ENCODE assay signal across 23 cellular contexts in genomic region chr10:114138581-114138980, GRCh38. TPM values are rescaled to one million over a fixed set of nuclear protein-coding genes. Genes with fewer than 3 reads are reported as not detected.
DNase-seq lines count a peak whose midpoint lies in the region; FAIRE-seq and TF ChIP-seq lines count a peak whose summit lies in the region.
"Had no signal": no experiment of that assay in that cellular context is flagged by ENCODE, and none has a peak within 500 bp of the region (broad histone marks: within the 10 kb centered on the region; RNA-seq: fewer than 3 reads in every experiment).

No MANE protein-coding gene starts in this region.

- H3K4me1 Mint-ChIP-seq in MCF 10A (ENCODE audit: insufficient read depth, unreplicated experiment) = no peaks in the 10 kb centered on the region
- H3K4me1 Mint-ChIP-seq: B cell had no signal

- TF ChIP-seq CTCF in MCF 10A (IDR thresholded peaks at IDR 0.05; ENCODE audit: unreplicated experiment) (no peak), breast epithelium (IDR thresholded peaks at IDR 0.05) (no peak), endothelial cell of umbilical vein (IDR thresholded peaks at IDR 0.05; ENCODE audit: extremely low read depth in 1 of 2, insufficient read depth in 1 of 2, low read depth in 1 of 2, low read length in 2 of 2) (no peak)

- H3K27me3 Mint-ChIP-seq in MCF 10A (ENCODE audit: insufficient read depth, unreplicated experiment) = no peaks in the 10 kb centered on the region
- H3K27me3 Mint-ChIP-seq: B cell; CD4-positive, CD25-positive, alpha-beta regulatory T cell had no signal

- H3K9me1 ChIP-seq in endothelial cell of umbilical vein (replicated peaks; ENCODE audit: control insufficient read depth, extremely low read depth, insufficient read depth, low read length) = no peaks in the 10 kb centered on the region

- H3K36me3 ChIP-seq in breast epithelium = no peaks in the 10 kb centered on the region
- peaks cover 5 to 7% of the 10 kb centered on the region in 2 experiments for H3K36me3 ChIP-seq in endothelial cell of umbilical vein (ENCODE audit: control insufficient read depth in 2 of 2, extremely low read depth in 1 of 2, insufficient read depth in 2 of 2, low read length in 2 of 2)

- dilution Hi-C loops in endothelial cell of umbilical vein (cut with MboI; ENCODE audit: extremely low pct_ligation_motif_present, low sequenced_read_pairs) = no loop called here

- H3K9me3 ChIP-seq in breast epithelium = no peaks in the 10 kb centered on the region
- no peaks in the 10 kb centered on the region for H3K9me3 ChIP-seq in endothelial cell of umbilical vein (replicated peaks; ENCODE audit: control insufficient read depth, insufficient read depth, low read length)
- H3K9me3 ChIP-seq: BLaER1, Caco-2, HAP-1 had no signal

- H3K27ac ChIP-seq in breast epithelium (no peak overlapping the region), endothelial cell of umbilical vein (ENCODE audit: insufficient read depth, low read depth, low read length) (peak overlapping the region; percentile 12)
- H3K27ac ChIP-seq: 22Rv1, BLaER1, C4-2B had no signal

- DNase-seq in MCF 10A (ENCODE audit: unreplicated experiment) (no peak), breast epithelium (ENCODE audit: low spot score in 2 of 2) (no peak), endothelial cell of umbilical vein (ENCODE audit: low read depth, low spot score) (peak; percentile 77), lung microvascular endothelial cell (ENCODE audit: low read depth in 2 of 2) (peak; percentile 30 to 42), SKM-1 treated with dmso at 0.1 percent for 144 hours (lab: John Stamatoyannopoulos, UW; ENCODE audit: unreplicated experiment) (no peak), OCI-M1 (lab: John Stamatoyannopoulos, UW) (no peak)
- DNase-seq: Caco-2; CD4-positive, CD25-positive, alpha-beta regulatory T cell; CD8-positive, alpha-beta T cell; DMS153; DND-41; GOT3; HFFc6 had no signal

- TF ChIP-seq POLR2A in breast epithelium (IDR thresholded peaks at IDR 0.05) = no peak
- no peak for TF ChIP-seq POLR2A in endothelial cell of umbilical vein (IDR thresholded peaks at IDR 0.05; ENCODE audit: low read depth, low read length)

- intact Hi-C loops in MCF 10A (cut with micrococcal nuclease) = no loop called here
- intact Hi-C loops in breast epithelium (cut with DNase I; ENCODE audit: low total_unique reads) = no loop called here
- intact Hi-C loops in endothelial cell of umbilical vein (cut with micrococcal nuclease) = no loop called here

- peak overlapping the region; percentile 1 for H3K27ac Mint-ChIP-seq in MCF 10A (ENCODE audit: low read depth, unreplicated experiment)
- H3K27ac Mint-ChIP-seq: B cell; CD8-positive, alpha-beta T cell; HFFc6 had no signal

- H3K9me3 Mint-ChIP-seq in MCF 10A (ENCODE audit: unreplicated experiment) = no peaks in the 10 kb centered on the region
- H3K9me3 Mint-ChIP-seq: CD4-positive, CD25-positive, alpha-beta regulatory T cell; CD8-positive, alpha-beta T cell; HFFc6 had no signal

- no peaks in the 10 kb centered on the region for H3K27me3 ChIP-seq in breast epithelium
- no peaks in the 10 kb centered on the region for H3K27me3 ChIP-seq in endothelial cell of umbilical vein (ENCODE audit: control insufficient read depth in 2 of 2, insufficient read depth in 2 of 2, low read length in 2 of 2)
- H3K27me3 ChIP-seq: BLaER1 had no signal

- H2AFZ ChIP-seq in endothelial cell of umbilical vein (ENCODE audit: low read depth, low read length) = peak overlapping the region; percentile 55

- no peak for FAIRE-seq in endothelial cell of umbilical vein (lab: Jason Lieb, UNC)
- FAIRE-seq: A204.1, G401.6, GM12892, H54 had no signal

- no peak overlapping the region for H3K9ac ChIP-seq in endothelial cell of umbilical vein (replicated peaks; ENCODE audit: extremely low read depth, insufficient read depth, low read length)
- H3K9ac ChIP-seq: BLaER1 had no signal

- BruUV-seq in MCF 10A (replicated peaks; lab: Mats Ljungman, UMichigan) = no TSS peak
- BruUV-seq in endothelial cell of umbilical vein (replicated peaks; lab: Mats Ljungman, UMichigan) = no TSS peak

- H3K4me1 ChIP-seq in breast epithelium (no peaks in the 10 kb centered on the region), endothelial cell of umbilical vein (ENCODE audit: control insufficient read depth, extremely low read depth, insufficient read depth, low read length) (peaks cover 6% of the 10 kb centered on the region)
- H3K4me1 ChIP-seq: HAP-1 had no signal

- H4K20me1 ChIP-seq in endothelial cell of umbilical vein (replicated peaks; ENCODE audit: control insufficient read depth, extremely low read depth, insufficient read depth, low read length) = no peaks in the 10 kb centered on the region
- H4K20me1 ChIP-seq: BLaER1 had no signal

- H3K4me3 ChIP-seq in breast epithelium (no peak overlapping the region), endothelial cell of umbilical vein (replicated peaks in 1 of 3; ENCODE audit: insufficient read depth in 1 of 3, low read depth in 1 of 3, low read length in 3 of 3) (no peak overlapping the region)
- H3K4me3 ChIP-seq: BLaER1, HAP-1 had no signal

- POLR2A ChIA-PET in MCF 10A (lab: Yijun Ruan, JAX) = interaction anchor here (0.6 kb wide), 1 partner anchor 38 kb away, joined by 3 read pairs; no protein-coding TSS in a partner anchor
- POLR2A ChIA-PET in endothelial cell of umbilical vein (lab: Charles Lee) = interaction anchor here (0.6 to 0.7 kb wide), 2 partner anchors 20 to 27 kb away, joined by 4 to 7 read pairs; no protein-coding TSS in a partner anchor

- H3K4me2 ChIP-seq in endothelial cell of umbilical vein (ENCODE audit: insufficient read depth, low read length) = peak overlapping the region; percentile 79
- H3K4me2 ChIP-seq: BLaER1 had no signal

- H3K36me3 Mint-ChIP-seq in MCF 10A (ENCODE audit: insufficient read depth, unreplicated experiment) = peaks cover 66% of the 10 kb centered on the region

- CTCF ChIA-PET in MCF 10A (lab: Yijun Ruan, JAX) (no interaction called here), endothelial cell of umbilical vein (lab: Charles Lee) (interaction anchor here (0.7 to 1.0 kb wide), 4 partner anchors 9 to 333 kb away, joined by 3 to 4 read pairs (median 4); no protein-coding TSS in a partner anchor)

- no peak overlapping the region for H3K4me3 Mint-ChIP-seq in MCF 10A (ENCODE audit: unreplicated experiment)
- H3K4me3 Mint-ChIP-seq: B cell; CD4-positive, CD25-positive, alpha-beta regulatory T cell; CD8-positive, alpha-beta T cell; HFFc6 had no signal

- H3K79me2 ChIP-seq in endothelial cell of umbilical vein (ENCODE audit: control insufficient read depth, insufficient read depth, low read length) = no peaks in the 10 kb centered on the region

TF ChIP-seq in endothelial cell of umbilical vein, 7 proteins besides CTCF, POLR2A, EP300 and RAD21:
- no peak for TF ChIP-seq POLR2AphosphoS5 (IDR thresholded peaks at IDR 0.05; ENCODE audit: insufficient read depth, low read depth, low read length)
- TF ChIP-seq GATA2 (IDR thresholded peaks at IDR 0.05; ENCODE audit: insufficient read depth, insufficient read length, low read depth, low read length) = no peak
- no peak for TF ChIP-seq MAX (IDR thresholded peaks at IDR 0.05; ENCODE audit: insufficient read depth, insufficient read length)
- TF ChIP-seq EZH2 (IDR thresholded peaks at IDR 0.05; ENCODE audit: borderline replicate concordance, low read depth, low read length, severe bottlenecking) = no peak
- no peak for TF ChIP-seq MYC (IDR thresholded peaks at IDR 0.05; ENCODE audit: low read depth, low read length)
- TF ChIP-seq FOS (IDR thresholded peaks at IDR 0.05; ENCODE audit: borderline replicate concordance, insufficient read depth, low read length) = no peak
- TF ChIP-seq JUN (IDR thresholded peaks at IDR 0.05; ENCODE audit: borderline replicate concordance, insufficient read depth, insufficient read length, low read depth) = no peak
TF ChIP-seq in endothelial cell of umbilical vein: peak in this region for 0.

RNA-seq across cellular contexts. Expression of gene CCDC186, which starts 35.4 kb away (rescaled TPM):
- total RNA-seq in MCF 10A (2022) (20.6 and 20.9 TPM in 2 replicates), breast epithelium (10 to 100 TPM; 23.5 to 62.1 (median 41.6) TPM), endothelial cell of umbilical vein (13.4 and 13.9 TPM in 2 replicates), lung microvascular endothelial cell (9.4 and 13.7 TPM in 2 replicates)
- 1.3 and 1.8 TPM in 2 replicates for polyA plus RNA-seq in endothelial cell of umbilical vein
- 2.1 TPM in 2 replicates for polyA plus RNA-seq in endothelial cell of umbilical vein (2011; cell fraction: cytosol; rRNA removed)
- polyA plus RNA-seq in endothelial cell of umbilical vein (2011; cell fraction: nucleus; rRNA removed) = 8.1 and 11.2 TPM in 2 replicates
- 6.7 and 7.8 TPM in 2 replicates for polyA plus RNA-seq in endothelial cell of umbilical vein (2012)
- polyA minus RNA-seq in endothelial cell of umbilical vein = 3.7 and 8.8 TPM in 2 replicates
- 3.0 TPM for polyA minus RNA-seq in endothelial cell of umbilical vein (2011; cell fraction: cytosol; rRNA and poly(A)+ RNA removed)
- 17.1 and 23.5 TPM in 2 replicates for polyA minus RNA-seq in endothelial cell of umbilical vein (2011; cell fraction: nucleus; rRNA and poly(A)+ RNA removed)

RNA-seq across cellular contexts. Expression of gene TDRD1, which starts 40.6 kb away (rescaled TPM):
- total RNA-seq in MCF 10A (2022) = not detected in 2 replicates
- total RNA-seq in breast epithelium = under 1 TPM; under 0.01 to 0.73 (median 0.33) TPM
- not detected in 2 replicates for total RNA-seq in endothelial cell of umbilical vein
- not detected in 2 replicates for polyA plus RNA-seq in endothelial cell of umbilical vein
- polyA plus RNA-seq in endothelial cell of umbilical vein (2011; cell fraction: cytosol; rRNA removed) = not detected in 2 replicates
- not detected in 2 replicates for polyA plus RNA-seq in endothelial cell of umbilical vein (2011; cell fraction: nucleus; rRNA removed)
- polyA plus RNA-seq in endothelial cell of umbilical vein (2012) = not detected in 2 replicates
- not detected in 2 replicates for polyA minus RNA-seq in endothelial cell of umbilical vein
- polyA minus RNA-seq in endothelial cell of umbilical vein (2011; cell fraction: cytosol; rRNA and poly(A)+ RNA removed) = not detected
- polyA minus RNA-seq in endothelial cell of umbilical vein (2011; cell fraction: nucleus; rRNA and poly(A)+ RNA removed) = not detected in 2 replicates
- not detected in 2 replicates for total RNA-seq in lung microvascular endothelial cell
- total RNA-seq: CD4-positive, CD25-positive, alpha-beta regulatory T cell; CD8-positive, alpha-beta T cell; HFFc6 had no signal
- polyA plus RNA-seq: AG04450 had no signal

Comparison
In these comparisons a context has a peak if more than half of its experiments do, and no peak if none do; other contexts are left out.
1. DNase-seq: peak in endothelial cell of umbilical vein (single experiment) and lung microvascular endothelial cell (2 of 2); none in MCF 10A (single experiment), breast epithelium (0 of 2), SKM-1 treated with dmso at 0.1 percent for 144 hours (single experiment) and OCI-M1 (single experiment).